Comparison of ENCODE assay signal across 20 cellular contexts in genomic region chr3:83515123-83515522, GRCh38.
"Had no signal": no experiment of that assay in that cellular context is flagged by ENCODE, and none has a peak within 500 bp of the region (broad histone marks: within the 10 kb centered on the region; RNA-seq: fewer than 3 reads in every experiment).

No MANE protein-coding gene starts in this region.

- H3K4me1 ChIP-seq: colonic mucosa, heart left ventricle, pancreas, stomach had no signal

- H3K9me3 ChIP-seq: colonic mucosa, heart left ventricle, pancreas, stomach, thoracic aorta had no signal

- H3K4me3 ChIP-seq: colonic mucosa, heart left ventricle, pancreas, stomach, thoracic aorta had no signal

- ATAC-seq: esophagus mucosa; heart left ventricle; left lobe of liver; natural killer cell treated with Interleukin-12 subunit alpha and Interleukin-12 subunit beta and Interleukin-15 and Interleukin-18, amount 100 ng/mL, for 72 hours; pancreas; right cardiac atrium had no signal

- FAIRE-seq: frontal cortex, islet of Langerhans, pancreas, small intestine, urothelium cell line had no signal

- DNase-seq: colonic mucosa; dermis blood vessel endothelial cell; heart left ventricle; hypothalamus; midbrain; occipital lobe; pancreas; right cardiac atrium; small intestine; stimulated activated CD4-positive, alpha-beta T cell treated with anti-CD3 and anti-CD28 coated beads, Interleukin-12 subunit alpha, Interleukin-12 subunit beta, amount 100 ng/mL, for 4 hours; stimulated activated naive CD4-positive, alpha-beta T cell; stomach; substantia nigra had no signal

- H3K27ac ChIP-seq: colonic mucosa, heart left ventricle, pancreas, stomach, thoracic aorta had no signal

- H3K36me3 ChIP-seq: colonic mucosa, heart left ventricle, pancreas, stomach, thoracic aorta had no signal

- H3K27me3 ChIP-seq: colonic mucosa, heart left ventricle, pancreas, stomach had no signal
